1 cellular context compared by ENCODE assay signal in genomic region chr7:45893996-45894664, GRCh38.
TF ChIP-seq lines count a peak whose summit lies in the region.

No MANE protein-coding gene starts in this region.

TF ChIP-seq in HepG2, 621 proteins besides CTCF, POLR2A, EP300 and RAD21 (continued from another document and continues in another):
- TF ChIP-seq MNT (IDR thresholded peaks at IDR 0.05) (no peak), ZKSCAN8 (CRISPR knock-in tag; IDR thresholded peaks at IDR 0.05; ENCODE audit: borderline replicate concordance) (no peak; the same call in 1 of the 2 replicates), ZNF556 (CRISPR knock-in tag; IDR thresholded peaks at IDR 0.05; ENCODE audit: borderline replicate concordance) (0 out of 2 replicates have a peak, but pooled peaks have one; percentile 82), NFIB (CRISPR knock-in tag; IDR thresholded peaks at IDR 0.05; ENCODE audit: borderline replicate concordance) (no peak), RBM39 (IDR thresholded peaks at IDR 0.05; ENCODE audit: low read depth, low read length, poor library complexity, severe bottlenecking) (no peak), ZC3H4 (CRISPR knock-in tag; IDR thresholded peaks at IDR 0.05; ENCODE audit: borderline replicate concordance) (peak; percentile 97), GLMP (CRISPR knock-in tag; IDR thresholded peaks at IDR 0.05; ENCODE audit: borderline replicate concordance) (peak; percentile 81; the same call in 1 of the 2 replicates), ZNF577 (CRISPR knock-in tag; IDR thresholded peaks at IDR 0.05; ENCODE audit: borderline replicate concordance, low read depth) (no peak), ZNF264 (CRISPR knock-in tag; IDR thresholded peaks at IDR 0.05) (0 out of 2 replicates have a peak, but pooled peaks have one; percentile 8), ZNF276 (CRISPR knock-in tag; IDR thresholded peaks at IDR 0.05; ENCODE audit: low read depth) (peak; percentile 91), BCLAF1 (IDR thresholded peaks at IDR 0.05) (no peak), ZNF770 (CRISPR knock-in tag; IDR thresholded peaks at IDR 0.05) (peak; percentile 24; the same call in 1 of the 2 replicates), HNF1A (IDR thresholded peaks at IDR 0.05; ENCODE audit: low read depth) (no peak), HNF1A (CRISPR knock-in tag; IDR thresholded peaks at IDR 0.05; ENCODE audit: borderline replicate concordance) (no peak), RNF219 (CRISPR knock-in tag; IDR thresholded peaks at IDR 0.05) (no peak), MED13 (CRISPR knock-in tag; IDR thresholded peaks at IDR 0.05) (no peak), ZNF275 (CRISPR knock-in tag; IDR thresholded peaks at IDR 0.05; ENCODE audit: borderline replicate concordance) (no peak), ZNF747 (CRISPR knock-in tag; IDR thresholded peaks at IDR 0.05; ENCODE audit: borderline replicate concordance) (no peak), ZHX2 (IDR thresholded peaks at IDR 0.05; ENCODE audit: low read depth) (no peak), ZHX2 (CRISPR knock-in tag; IDR thresholded peaks at IDR 0.05; ENCODE audit: borderline replicate concordance) (no peak), ZNF800 (CRISPR knock-in tag; IDR thresholded peaks at IDR 0.05) (no peak), SUZ12 (IDR thresholded peaks at IDR 0.05; ENCODE audit: low read depth, low read length) (no peak), PAF1 (CRISPR knock-in tag; IDR thresholded peaks at IDR 0.05) (peak; percentile 100)
